Comparison of ENCODE assay signal across 9 cellular contexts in genomic region chr17:38353084-38353604, GRCh38. TPM values are rescaled to one million over a fixed set of nuclear protein-coding genes. Genes with fewer than 3 reads are reported as not detected.
DNase-seq lines count a peak whose midpoint lies in the region; ATAC-seq and TF ChIP-seq lines count a peak whose summit lies in the region.
"Had no signal": no experiment of that assay in that cellular context is flagged by ENCODE, and none has a peak within 500 bp of the region (broad histone marks: within the 10 kb centered on the region; RNA-seq: fewer than 3 reads in every experiment).

No MANE protein-coding gene starts in this region.

- H3K27me3 ChIP-seq in adipocyte (replicated peaks; ENCODE audit: control insufficient read depth, insufficient read depth, low read length) (no peaks in the 10 kb centered on the region), right lobe of liver (no peaks in the 10 kb centered on the region), tibial artery (no peaks in the 10 kb centered on the region)

- no peaks in the 10 kb centered on the region for H3K36me3 ChIP-seq in adipocyte (ENCODE audit: control insufficient read depth, insufficient read depth, low read length, severe bottlenecking)
- H3K36me3 ChIP-seq in right lobe of liver, result no peaks in the 10 kb centered on the region
- no peaks in the 10 kb centered on the region for H3K36me3 ChIP-seq in tibial artery

- ATAC-seq in activated CD8-positive, alpha-beta memory T cell treated with anti-CD3 and anti-CD28 coated beads, Interleukin-2, amount 10 ng/mL, durations not matched to agents 7 days and 5 days, result no peak
- ATAC-seq in right lobe of liver (no peak), GM18861 (IDR thresholded peaks at IDR 0.05; ENCODE audit: unreplicated experiment) (no peak), GM21723 (IDR thresholded peaks at IDR 0.05; ENCODE audit: unreplicated experiment) (no peak)

- peak overlapping the region; percentile 89 for H3K9ac ChIP-seq in adipocyte (ENCODE audit: low read length)

- intact Hi-C loops in right lobe of liver (cut with DNase I) (no loop called here), tibial artery (cut with DNase I; ENCODE audit: low total_unique reads) (loop anchor here (10.0 kb wide), 2 partner anchors 132 to 382 kb away; partner anchors contain the start of gene CISD3)

- H3K9me3 ChIP-seq in adipocyte (ENCODE audit: control insufficient read depth, low read length) (no peaks in the 10 kb centered on the region), right lobe of liver (no peaks in the 10 kb centered on the region), tibial artery (no peaks in the 10 kb centered on the region)

- CTCF ChIA-PET in activated CD8-positive, alpha-beta memory T cell treated with anti-CD3 and anti-CD28 coated beads, Interleukin-2, amount 10 ng/mL, durations not matched to agents 7 days and 5 days (lab: Charles Lee), result interaction anchor here (0.7 to 17.4 kb wide), 8 partner anchors 13 to 206 kb away, joined by 3 to 334 read pairs (median 6); no protein-coding TSS in a partner anchor

- WGBS in right lobe of liver (ENCODE audit: insufficient coverage, low coverage, low lambda C conversion rate, missing lambda C conversion rate), result 7% methylated on average over 8 of the region's 8 CpGs

- TF ChIP-seq CTCF in right lobe of liver (IDR thresholded peaks at IDR 0.05) (no peak), tibial artery (IDR thresholded peaks at IDR 0.05) (no peak)

- H3K4me1 Mint-ChIP-seq in activated CD8-positive, alpha-beta memory T cell treated with anti-CD3 and anti-CD28 coated beads, Interleukin-2, amount 10 ng/mL, durations not matched to agents 7 days and 5 days, result peaks cover 40% of the 10 kb centered on the region

- H3K27ac Mint-ChIP-seq in activated CD8-positive, alpha-beta memory T cell treated with anti-CD3 and anti-CD28 coated beads, Interleukin-2, amount 10 ng/mL, durations not matched to agents 7 days and 5 days, result no peak overlapping the region

- H3K4me3 ChIP-seq in adipocyte (ENCODE audit: low read length) (peak overlapping the region; percentile 87), right lobe of liver (peak overlapping the region; percentile 75 to 88 (median 77)), tibial artery (peak overlapping the region; percentile 71 to 92)

- no peak overlapping the region for H3K27ac ChIP-seq in right lobe of liver
- H3K27ac ChIP-seq in tibial artery, result peak overlapping the region; percentile 84 to 90

- no peak for TF ChIP-seq POLR2A in right lobe of liver (IDR thresholded peaks at IDR 0.05)

- H3K27me3 Mint-ChIP-seq in activated CD8-positive, alpha-beta memory T cell treated with anti-CD3 and anti-CD28 coated beads, Interleukin-2, amount 10 ng/mL, durations not matched to agents 7 days and 5 days, result no peaks in the 10 kb centered on the region

- no peak for DNase-seq in activated CD8-positive, alpha-beta memory T cell treated with anti-CD3 and anti-CD28 coated beads, Interleukin-2, amount 10 ng/mL, durations not matched to agents 7 days and 5 days
- no peak for DNase-seq in activated CD8-positive, alpha-beta memory T cell treated with anti-CD3 and anti-CD28 coated beads for 24 hours
- DNase-seq in adipocyte (ENCODE audit: low read depth) (no peak), right lobe of liver (no peak), tibial artery (no peak), cortex of kidney (lab: John Stamatoyannopoulos, UW) (no peak)

- no peaks in the 10 kb centered on the region for H3K9me3 Mint-ChIP-seq in activated CD8-positive, alpha-beta memory T cell treated with anti-CD3 and anti-CD28 coated beads, Interleukin-2, amount 10 ng/mL, durations not matched to agents 7 days and 5 days (ENCODE audit: low read depth)

- peak overlapping the region; percentile 71 for H3K4me3 Mint-ChIP-seq in activated CD8-positive, alpha-beta memory T cell treated with anti-CD3 and anti-CD28 coated beads, Interleukin-2, amount 10 ng/mL, durations not matched to agents 7 days and 5 days

- H3K36me3 Mint-ChIP-seq in activated CD8-positive, alpha-beta memory T cell treated with anti-CD3 and anti-CD28 coated beads, Interleukin-2, amount 10 ng/mL, durations not matched to agents 7 days and 5 days, result no peaks in the 10 kb centered on the region

- peaks cover 35% of the 10 kb centered on the region for H3K4me1 ChIP-seq in adipocyte (ENCODE audit: control insufficient read depth, insufficient read depth, low read length)
- peaks cover 0 to 18% (median 4%) of the 10 kb centered on the region in 4 donors for H3K4me1 ChIP-seq in right lobe of liver
- H3K4me1 ChIP-seq in tibial artery, result peaks cover 0 to 56% (median 41%) of the 10 kb centered on the region in 4 donors

RNA-seq across cellular contexts. Expression of gene SOCS7, which starts 1.5 kb away (rescaled TPM):
- total RNA-seq in activated CD8-positive, alpha-beta memory T cell treated with anti-CD3 and anti-CD28 coated beads, Interleukin-2, amount 10 ng/mL, durations not matched to agents 7 days and 5 days, result 10 to 100 TPM; 16.2 to 16.8 TPM
- 1 to 10 TPM; 2.2 to 6.0 (median 4.3) TPM for total RNA-seq in right lobe of liver

RNA-seq across cellular contexts. Expression of gene GPR179, which starts 9.4 kb away (rescaled TPM):
- total RNA-seq in activated CD8-positive, alpha-beta memory T cell treated with anti-CD3 and anti-CD28 coated beads, Interleukin-2, amount 10 ng/mL, durations not matched to agents 7 days and 5 days, result under 1 TPM in 1 of 2 experiments, not detected in 1; 0.02 TPM
- total RNA-seq in right lobe of liver, result under 1 TPM in 2 of 6 experiments, not detected in 4; 0.07 to 0.22 TPM
- total RNA-seq: omental fat pad had no signal

RNA-seq across cellular contexts. Expression of gene MRPL45, which starts 56.2 kb away (rescaled TPM):
- total RNA-seq in activated CD8-positive, alpha-beta memory T cell treated with anti-CD3 and anti-CD28 coated beads, Interleukin-2, amount 10 ng/mL, durations not matched to agents 7 days and 5 days, result 10 to 100 TPM; 22.3 to 36.8 TPM
- 10 to 100 TPM; 18.1 to 25.8 (median 20.1) TPM for total RNA-seq in right lobe of liver

Comparison
In these comparisons a context has a peak if more than half of its experiments do, and no peak if none do; other contexts are left out.
1. H3K27ac ChIP-seq: peak in tibial artery (2 of 2); none in right lobe of liver (0 of 3).
2. Peak in every context shown above with its lines, with median percentiles within 50 percentile points of each other: H3K4me3 ChIP-seq.